In the genomic region with DNA sequence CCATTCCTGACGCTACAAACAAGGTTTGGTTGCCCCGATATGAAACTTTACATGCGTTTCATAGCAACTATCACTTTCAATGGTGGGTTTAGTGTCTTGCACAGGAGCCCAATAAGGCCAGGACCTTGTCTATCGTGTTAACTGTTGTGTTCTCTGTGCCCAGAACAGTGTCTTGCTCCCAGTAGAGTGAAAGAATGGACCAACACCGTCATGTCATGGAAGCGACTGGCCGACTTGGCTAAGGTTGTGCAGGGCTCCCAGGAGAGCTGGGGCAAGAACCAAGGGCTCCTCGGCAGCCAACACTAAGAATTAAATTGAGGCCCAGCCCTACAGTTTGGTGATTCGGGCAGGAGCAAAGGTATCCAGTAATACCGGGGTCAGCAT, we compare ENCODE assay signal across 1 cellular context.
TF ChIP-seq lines count a peak whose summit lies in the region.

No MANE protein-coding gene starts in this region.

TF ChIP-seq in GM23338, 12 proteins besides CTCF, POLR2A, EP300 and RAD21 (continued from another document):
- TF ChIP-seq, protein P1, sequence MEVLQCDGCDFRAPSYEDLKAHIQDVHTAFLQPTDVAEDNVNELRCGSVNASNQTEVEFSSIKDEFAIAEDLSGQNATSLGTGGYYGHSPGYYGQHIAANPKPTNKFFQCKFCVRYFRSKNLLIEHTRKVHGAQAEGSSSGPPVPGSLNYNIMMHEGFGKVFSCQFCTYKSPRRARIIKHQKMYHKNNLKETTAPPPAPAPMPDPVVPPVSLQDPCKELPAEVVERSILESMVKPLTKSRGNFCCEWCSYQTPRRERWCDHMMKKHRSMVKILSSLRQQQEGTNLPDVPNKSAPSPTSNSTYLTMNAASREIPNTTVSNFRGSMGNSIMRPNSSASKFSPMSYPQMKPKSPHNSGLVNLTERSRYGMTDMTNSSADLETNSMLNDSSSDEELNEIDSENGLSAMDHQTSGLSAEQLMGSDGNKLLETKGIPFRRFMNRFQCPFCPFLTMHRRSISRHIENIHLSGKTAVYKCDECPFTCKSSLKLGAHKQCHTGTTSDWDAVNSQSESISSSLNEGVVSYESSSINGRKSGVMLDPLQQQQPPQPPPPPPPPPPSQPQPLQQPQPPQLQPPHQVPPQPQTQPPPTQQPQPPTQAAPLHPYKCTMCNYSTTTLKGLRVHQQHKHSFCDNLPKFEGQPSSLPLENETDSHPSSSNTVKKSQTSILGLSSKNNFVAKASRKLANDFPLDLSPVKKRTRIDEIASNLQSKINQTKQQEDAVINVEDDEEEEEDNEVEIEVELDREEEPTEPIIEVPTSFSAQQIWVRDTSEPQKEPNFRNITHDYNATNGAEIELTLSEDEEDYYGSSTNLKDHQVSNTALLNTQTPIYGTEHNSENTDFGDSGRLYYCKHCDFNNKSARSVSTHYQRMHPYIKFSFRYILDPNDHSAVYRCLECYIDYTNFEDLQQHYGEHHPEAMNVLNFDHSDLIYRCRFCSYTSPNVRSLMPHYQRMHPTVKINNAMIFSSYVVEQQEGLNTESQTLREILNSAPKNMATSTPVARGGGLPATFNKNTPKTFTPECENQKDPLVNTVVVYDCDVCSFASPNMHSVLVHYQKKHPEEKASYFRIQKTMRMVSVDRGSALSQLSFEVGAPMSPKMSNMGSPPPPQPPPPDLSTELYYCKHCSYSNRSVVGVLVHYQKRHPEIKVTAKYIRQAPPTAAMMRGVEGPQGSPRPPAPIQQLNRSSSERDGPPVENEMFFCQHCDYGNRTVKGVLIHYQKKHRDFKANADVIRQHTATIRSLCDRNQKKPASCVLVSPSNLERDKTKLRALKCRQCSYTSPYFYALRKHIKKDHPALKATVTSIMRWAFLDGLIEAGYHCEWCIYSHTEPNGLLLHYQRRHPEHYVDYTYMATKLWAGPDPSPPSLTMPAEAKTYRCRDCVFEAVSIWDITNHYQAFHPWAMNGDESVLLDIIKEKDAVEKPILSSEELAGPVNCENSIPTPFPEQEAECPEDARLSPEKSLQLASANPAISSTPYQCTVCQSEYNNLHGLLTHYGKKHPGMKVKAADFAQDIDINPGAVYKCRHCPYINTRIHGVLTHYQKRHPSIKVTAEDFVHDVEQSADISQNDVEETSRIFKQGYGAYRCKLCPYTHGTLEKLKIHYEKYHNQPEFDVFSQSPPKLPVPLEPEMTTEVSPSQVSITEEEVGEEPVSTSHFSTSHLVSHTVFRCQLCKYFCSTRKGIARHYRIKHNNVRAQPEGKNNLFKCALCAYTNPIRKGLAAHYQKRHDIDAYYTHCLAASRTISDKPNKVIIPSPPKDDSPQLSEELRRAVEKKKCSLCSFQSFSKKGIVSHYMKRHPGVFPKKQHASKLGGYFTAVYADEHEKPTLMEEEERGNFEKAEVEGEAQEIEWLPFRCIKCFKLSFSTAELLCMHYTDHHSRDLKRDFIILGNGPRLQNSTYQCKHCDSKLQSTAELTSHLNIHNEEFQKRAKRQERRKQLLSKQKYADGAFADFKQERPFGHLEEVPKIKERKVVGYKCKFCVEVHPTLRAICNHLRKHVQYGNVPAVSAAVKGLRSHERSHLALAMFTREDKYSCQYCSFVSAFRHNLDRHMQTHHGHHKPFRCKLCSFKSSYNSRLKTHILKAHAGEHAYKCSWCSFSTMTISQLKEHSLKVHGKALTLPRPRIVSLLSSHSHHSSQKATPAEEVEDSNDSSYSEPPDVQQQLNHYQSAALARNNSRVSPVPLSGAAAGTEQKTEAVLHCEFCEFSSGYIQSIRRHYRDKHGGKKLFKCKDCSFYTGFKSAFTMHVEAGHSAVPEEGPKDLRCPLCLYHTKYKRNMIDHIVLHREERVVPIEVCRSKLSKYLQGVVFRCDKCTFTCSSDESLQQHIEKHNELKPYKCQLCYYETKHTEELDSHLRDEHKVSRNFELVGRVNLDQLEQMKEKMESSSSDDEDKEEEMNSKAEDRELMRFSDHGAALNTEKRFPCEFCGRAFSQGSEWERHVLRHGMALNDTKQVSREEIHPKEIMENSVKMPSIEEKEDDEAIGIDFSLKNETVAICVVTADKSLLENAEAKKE (CRISPR knock-in tag; IDR thresholded peaks at IDR 0.05), result no peak
- TF ChIP-seq EZH2phosphoT487 (IDR thresholded peaks at IDR 0.05; ENCODE audit: unreplicated experiment) (no peak), EZH2 (IDR thresholded peaks at IDR 0.05; ENCODE audit: low read depth, unreplicated experiment) (peak; percentile 56), ZNF114 (CRISPR knock-in tag; IDR thresholded peaks at IDR 0.05) (no peak), POLR2AphosphoS5 (IDR thresholded peaks at IDR 0.05; ENCODE audit: low read depth) (no peak)
